In genomic region chr11:19576054-19576453, GRCh38 we compare ENCODE assay signal across 16 cellular contexts.
DNase-seq lines count a peak whose midpoint lies in the region; ATAC-seq and TF ChIP-seq lines count a peak whose summit lies in the region.
"Had no signal": no experiment of that assay in that cellular context is flagged by ENCODE, and none has a peak within 500 bp of the region (broad histone marks: within the 10 kb centered on the region; RNA-seq: fewer than 3 reads in every experiment).

No MANE protein-coding gene starts in this region.

- H3K4me3 ChIP-seq in adipocyte (ENCODE audit: low read length) (no peak overlapping the region), rectal smooth muscle tissue (ENCODE audit: low read length) (no peak overlapping the region), uterus (no peak overlapping the region)

- intact Hi-C loops in uterus (cut with DNase I; ENCODE audit: low total_unique reads): no loop called here
- intact Hi-C loops in left ventricle myocardium superior (cut with micrococcal nuclease): no loop called here

- TF ChIP-seq CTCF in uterus (IDR thresholded peaks at IDR 0.05): no peak

- no peaks in the 10 kb centered on the region for H3K27me3 ChIP-seq in adipocyte (replicated peaks; ENCODE audit: control insufficient read depth, insufficient read depth, low read length)
- H3K27me3 ChIP-seq in rectal smooth muscle tissue (ENCODE audit: control insufficient read depth, insufficient read depth, low read length): no peaks in the 10 kb centered on the region
- H3K27me3 ChIP-seq in uterus: no peaks in the 10 kb centered on the region
- H3K27me3 ChIP-seq: BE2C had no signal

- TF ChIP-seq POLR2A in uterus (IDR thresholded peaks at IDR 0.05): no peak

- H3K27ac ChIP-seq in rectal smooth muscle tissue (ENCODE audit: low read depth, low read length) (peak overlapping the region; percentile 41), uterus (peak overlapping the region; percentile 38 to 98)

- DNase-seq in adipocyte (ENCODE audit: low read depth) (peak; percentile 29), fibroblast of peridontal ligament (ENCODE audit: extremely low read depth) (peak; percentile 24), uterus (no peak), left ventricle myocardium superior (no peak), NCI-H128 (lab: John Stamatoyannopoulos, UW; ENCODE audit: unreplicated experiment) (no peak)
- DNase-seq in stimulated activated CD4-positive, alpha-beta T cell treated with anti-CD3 and anti-CD28 coated beads, Interleukin-1b, Interleukin-23, amount 100 ng/mL, for 48 hours: no peak
- DNase-seq in activated effector memory CD4-positive, alpha-beta T cell treated with Interleukin-2 at 50 U/mL for 16 hours: no peak
- DNase-seq: BE2C; CD4-positive, alpha-beta memory T cell; GOT3; HFFc6; NCI-H1436; NCI-H2081; NCI-H524; SIG-M5 had no signal

- H3K9me3 ChIP-seq in adipocyte (ENCODE audit: control insufficient read depth, low read length): no peaks in the 10 kb centered on the region
- H3K9me3 ChIP-seq in uterus: no peaks in the 10 kb centered on the region
- H3K9me3 ChIP-seq: BE2C had no signal

- no peaks in the 10 kb centered on the region for H3K36me3 ChIP-seq in adipocyte (ENCODE audit: control insufficient read depth, insufficient read depth, low read length, severe bottlenecking)
- no peaks in the 10 kb centered on the region for H3K36me3 ChIP-seq in rectal smooth muscle tissue (ENCODE audit: control insufficient read depth, insufficient read depth, low read length)
- no peaks in the 10 kb centered on the region for H3K36me3 ChIP-seq in uterus
- H3K36me3 ChIP-seq: BE2C had no signal

- H3K4me1 ChIP-seq in adipocyte (ENCODE audit: control insufficient read depth, insufficient read depth, low read length) (peaks cover 38% of the 10 kb centered on the region), rectal smooth muscle tissue (ENCODE audit: control insufficient read depth, insufficient read depth, low read length) (peaks cover 48% of the 10 kb centered on the region), uterus (peaks cover 6 to 21% of the 10 kb centered on the region in 2 donors)
- H3K4me1 ChIP-seq: BE2C had no signal

- no peak for ATAC-seq in left ventricle myocardium superior

- H3K9ac ChIP-seq in adipocyte (ENCODE audit: low read length) (no peak overlapping the region), rectal smooth muscle tissue (ENCODE audit: low read length) (no peak overlapping the region)

Comparison
In these comparisons a context has a peak if more than half of its experiments do, and no peak if none do; other contexts are left out.
1. DNase-seq: peak in adipocyte (single experiment) and fibroblast of peridontal ligament (single experiment); none in uterus (0 of 2), left ventricle myocardium superior (single experiment), stimulated activated CD4-positive, alpha-beta T cell treated with anti-CD3 and anti-CD28 coated beads, Interleukin-1b, Interleukin-23, amount 100 ng/mL, for 48 hours (single experiment), NCI-H128 (single experiment) and activated effector memory CD4-positive, alpha-beta T cell treated with Interleukin-2 at 50 U/mL for 16 hours (single experiment).